Comparison of ENCODE assay signal across 12 cellular contexts in genomic region chr20:4688342-4688741, GRCh38. TPM values are rescaled to one million over a fixed set of nuclear protein-coding genes. Genes with fewer than 3 reads are reported as not detected.
DNase-seq lines count a peak whose midpoint lies in the region; ATAC-seq and TF ChIP-seq lines count a peak whose summit lies in the region.
"Had no signal": no experiment of that assay in that cellular context is flagged by ENCODE, and none has a peak within 500 bp of the region (broad histone marks: within the 10 kb centered on the region; RNA-seq: fewer than 3 reads in every experiment).

No MANE protein-coding gene starts in this region.

- no peak for ATAC-seq in CD8-positive, alpha-beta T cell
- ATAC-seq in effector memory CD8-positive, alpha-beta T cell (replicated peaks), result no peak
- no peak for ATAC-seq in omental fat pad (ENCODE audit: low FRiP score)
- ATAC-seq: upper lobe of right lung had no signal

- no peaks in the 10 kb centered on the region for H3K9me2 ChIP-seq in OCI-LY1 (ENCODE audit: low read depth, low read length)

- peaks cover 35% of the 10 kb centered on the region for H3K4me1 ChIP-seq in CD8-positive, alpha-beta T cell (ENCODE audit: insufficient read depth, low read length)
- H3K4me1 ChIP-seq in OCI-LY1 (ENCODE audit: insufficient read depth, low read length, severe bottlenecking), result peaks cover 32% of the 10 kb centered on the region

- H3K79me2 ChIP-seq in OCI-LY1 (ENCODE audit: insufficient read depth, low read length), result peaks cover 6% of the 10 kb centered on the region

- no peak for TF ChIP-seq CTCF in CD8-positive, alpha-beta T cell (IDR thresholded peaks at IDR 0.05)
- no peak for TF ChIP-seq CTCF in OCI-LY1 (IDR thresholded peaks at IDR 0.05; ENCODE audit: low read length)
- TF ChIP-seq CTCF in omental fat pad (IDR thresholded peaks at IDR 0.05), result no peak

- no peak overlapping the region for H3K9ac ChIP-seq in OCI-LY1 (ENCODE audit: low read length)

- H4K20me1 ChIP-seq in OCI-LY1 (ENCODE audit: insufficient read depth, low read length), result no peaks in the 10 kb centered on the region

- H3K4me3 Mint-ChIP-seq in CD8-positive, alpha-beta T cell, result peak overlapping the region; percentile 44
- peak overlapping the region in 1 of 2 donors; percentile 90 for H3K4me3 Mint-ChIP-seq in effector memory CD8-positive, alpha-beta T cell

- H3K9me3 ChIP-seq in CD8-positive, alpha-beta T cell (ENCODE audit: low read length), result no peaks in the 10 kb centered on the region
- no peaks in the 10 kb centered on the region for H3K9me3 ChIP-seq in OCI-LY1 (ENCODE audit: low read length)
- H3K9me3 ChIP-seq: upper lobe of right lung had no signal

- no peaks in the 10 kb centered on the region for H3K36me3 ChIP-seq in CD8-positive, alpha-beta T cell (ENCODE audit: insufficient read depth, low read length)
- H3K36me3 ChIP-seq in OCI-LY1 (ENCODE audit: insufficient read depth, low read length), result peaks cover 5% of the 10 kb centered on the region; the same call in 1 of the 2 replicates
- H3K36me3 ChIP-seq: upper lobe of right lung had no signal

- no peaks in the 10 kb centered on the region for H3K27me3 Mint-ChIP-seq in CD8-positive, alpha-beta T cell (ENCODE audit: low read depth)
- H3K27me3 Mint-ChIP-seq in effector memory CD8-positive, alpha-beta T cell, result no peaks in the 10 kb centered on the region
- H3K27me3 Mint-ChIP-seq: naive B cell had no signal

- intact Hi-C loops in CD8-positive, alpha-beta T cell (cut with DNase I, micrococcal nuclease), result no loop called here

- H2AFZ ChIP-seq in OCI-LY1 (ENCODE audit: low read length), result no peak overlapping the region

- POLR2A ChIA-PET in CD8-positive, alpha-beta T cell (lab: Charles Lee), result interaction anchor here (0.6 kb wide), 1 partner anchor 459 kb away, joined by 4 read pairs; no protein-coding TSS in a partner anchor

- no peak overlapping the region for H3K4me3 ChIP-seq in CD8-positive, alpha-beta T cell (ENCODE audit: low read depth, low read length)
- H3K4me3 ChIP-seq in OCI-LY1 (ENCODE audit: low read depth, low read length, poor library complexity, severe bottlenecking), result no peak overlapping the region
- H3K4me3 ChIP-seq: coronary artery, upper lobe of right lung had no signal

- CTCF ChIA-PET in CD8-positive, alpha-beta T cell (lab: Charles Lee), result interaction anchor here (1.2 kb wide), 1 partner anchor 32 kb away, joined by 5 read pairs; no protein-coding TSS in a partner anchor

- H3K4me1 Mint-ChIP-seq in CD8-positive, alpha-beta T cell (ENCODE audit: low read depth), result peaks cover 71% of the 10 kb centered on the region
- H3K4me1 Mint-ChIP-seq in effector memory CD8-positive, alpha-beta T cell (ENCODE audit: low read depth in 2 of 2), result peaks cover 55 to 67% of the 10 kb centered on the region in 2 donors

- H3K27ac ChIP-seq in CD8-positive, alpha-beta T cell (ENCODE audit: low read depth, low read length), result no peak overlapping the region
- no peak overlapping the region for H3K27ac ChIP-seq in OCI-LY1 (ENCODE audit: low read depth, low read length, poor library complexity, severe bottlenecking)
- H3K27ac ChIP-seq: upper lobe of right lung had no signal

- H3K27me3 ChIP-seq in CD8-positive, alpha-beta T cell (ENCODE audit: insufficient read depth, low read length), result no peaks in the 10 kb centered on the region
- H3K27me3 ChIP-seq in OCI-LY1 (ENCODE audit: insufficient read depth, low read length), result no peaks in the 10 kb centered on the region
- H3K27me3 ChIP-seq: upper lobe of right lung had no signal

- no peak for DNase-seq in CD8-positive, alpha-beta T cell
- DNase-seq in effector memory CD8-positive, alpha-beta T cell, result no peak
- peak; percentile 45 for DNase-seq in putamen (ENCODE audit: low spot score)
- no peak for DNase-seq in omental fat pad (ENCODE audit: low spot score)
- DNase-seq in amniotic stem cell (lab: John Stamatoyannopoulos, UW), result no peak
- no peak for DNase-seq in DMS 273 treated with DMSO at 0.1 percent for 48 hours (lab: John Stamatoyannopoulos, UW)
- DNase-seq: DND-41, naive B cell, NCI-H2081, upper lobe of right lung had no signal

- no peaks in the 10 kb centered on the region for H3K9me3 Mint-ChIP-seq in CD8-positive, alpha-beta T cell
- no peaks in the 10 kb centered on the region for H3K9me3 Mint-ChIP-seq in effector memory CD8-positive, alpha-beta T cell
- H3K9me3 Mint-ChIP-seq: naive B cell had no signal

- peak overlapping the region; percentile 83; the same call in 1 of the 2 replicates for H3K4me2 ChIP-seq in OCI-LY1 (ENCODE audit: low read length)

- peaks cover 14% of the 10 kb centered on the region for H3K36me3 Mint-ChIP-seq in CD8-positive, alpha-beta T cell
- peaks cover 25% of the 10 kb centered on the region for H3K36me3 Mint-ChIP-seq in effector memory CD8-positive, alpha-beta T cell (ENCODE audit: insufficient read depth)

- H3F3A ChIP-seq in OCI-LY1 (ENCODE audit: insufficient read depth, low read length), result no peaks in the 10 kb centered on the region

- peak overlapping the region; percentile 69 for H3K27ac Mint-ChIP-seq in CD8-positive, alpha-beta T cell
- peak overlapping the region; percentile 49 to 92 for H3K27ac Mint-ChIP-seq in effector memory CD8-positive, alpha-beta T cell

RNA-seq across cellular contexts. Expression of gene PRNP, which starts 2.1 kb away (rescaled TPM):
- 100 to 1,000 TPM; 110 to 113 TPM for total RNA-seq in CD8-positive, alpha-beta T cell
- 100 to 1,000 TPM in 2 of 4 donors, 10 to 100 TPM in 2; 65.6 to 140 (median 114) TPM for total RNA-seq in omental fat pad

RNA-seq across cellular contexts. Expression of gene PRND, which starts 33.4 kb away (rescaled TPM):
- total RNA-seq in CD8-positive, alpha-beta T cell, result not detected
- under 1 TPM in 1 of 4 donors, not detected in 3; 0.09 TPM for total RNA-seq in omental fat pad
